Comparison of ENCODE assay signal across 8 cellular contexts in the genomic region with DNA sequence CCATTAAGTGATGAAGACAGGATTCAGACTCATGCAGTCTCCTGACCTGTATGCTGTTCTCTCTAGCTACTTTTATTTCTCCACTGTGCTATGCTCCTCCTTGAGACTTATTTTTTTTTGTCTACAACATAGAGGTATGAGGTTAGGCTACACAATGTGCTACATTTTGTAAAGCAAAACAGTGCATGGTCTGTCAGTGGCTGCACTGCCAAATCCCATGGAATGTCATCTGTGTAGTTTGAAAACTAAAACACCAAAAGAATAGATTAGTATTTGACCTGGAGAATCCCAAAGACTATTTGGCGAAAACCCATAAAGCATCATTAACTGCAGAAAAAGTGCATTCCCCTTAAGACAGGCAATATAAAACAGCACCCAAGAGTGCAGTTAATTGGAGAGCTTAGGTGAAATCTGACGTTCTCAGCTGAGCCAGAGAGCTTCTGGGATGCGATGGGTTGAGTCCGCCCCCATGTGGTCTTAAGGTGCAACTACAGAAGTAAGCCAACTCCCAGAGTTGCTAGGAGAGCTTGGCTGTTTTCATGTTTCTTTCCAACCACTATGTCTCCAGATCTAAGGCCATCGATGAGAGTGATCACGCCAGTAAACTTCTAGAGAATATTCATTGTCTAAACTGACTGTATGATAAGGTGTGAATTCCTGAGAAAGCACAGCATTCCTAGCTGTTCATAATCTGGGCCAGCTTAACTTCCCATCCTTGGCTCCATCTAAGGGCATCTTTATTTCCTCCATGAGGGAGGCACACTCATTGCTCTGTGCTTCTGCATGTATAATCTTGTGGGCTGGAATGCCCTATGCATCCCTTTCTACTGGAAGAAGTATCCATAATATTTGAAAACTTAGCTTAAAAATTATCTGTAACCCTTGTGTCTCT. TPM values are rescaled to one million over a fixed set of nuclear protein-coding genes. Genes with fewer than 3 reads are reported as not detected.
A peak's percentile ranks its signal among the peaks of the same experiment; 100 is the strongest.
DNase-seq lines count a peak whose midpoint lies in the region; ATAC-seq and TF ChIP-seq lines count a peak whose summit lies in the region.

No MANE protein-coding gene starts in this region.

- H3K4me1 ChIP-seq in esophagus muscularis mucosa (peaks cover 0 to 4% (median 1%) of the 10 kb centered on the region in 4 donors), tibial nerve (peaks cover 0 to 5% (median 2%) of the 10 kb centered on the region in 4 donors)
- no peaks in the 10 kb centered on the region for H3K4me1 ChIP-seq in naive thymus-derived CD4-positive, alpha-beta T cell (ENCODE audit: control insufficient read depth in 2 of 2, insufficient read depth in 2 of 2, low read length in 2 of 2)

- WGBS in esophagus muscularis mucosa, result 3% methylated on average over 6 of the region's 6 CpGs
- 1 to 5% methylated on average over 6 of the region's 6 CpGs for WGBS in tibial nerve, 2 donors

- H3K36me3 Mint-ChIP-seq in activated CD8-positive, alpha-beta T cell treated with anti-CD3 and anti-CD28 coated beads, Interleukin-2, amount 10 ng/mL, durations not matched to agents 7 days and 5 days (ENCODE audit: low read depth), result no peaks in the 10 kb centered on the region
- no peaks in the 10 kb centered on the region for H3K36me3 Mint-ChIP-seq in naive thymus-derived CD4-positive, alpha-beta T cell

- H3K9me3 Mint-ChIP-seq in activated CD8-positive, alpha-beta T cell treated with anti-CD3 and anti-CD28 coated beads, Interleukin-2, amount 10 ng/mL, durations not matched to agents 7 days and 5 days (ENCODE audit: insufficient read depth), result no peaks in the 10 kb centered on the region
- no peaks in the 10 kb centered on the region for H3K9me3 Mint-ChIP-seq in naive thymus-derived CD4-positive, alpha-beta T cell

- no peaks in the 10 kb centered on the region for H3K36me3 ChIP-seq in esophagus muscularis mucosa
- H3K36me3 ChIP-seq in naive thymus-derived CD4-positive, alpha-beta T cell (ENCODE audit: control insufficient read depth in 2 of 3, insufficient read depth in 3 of 3, low read length in 3 of 3), result no peaks in the 10 kb centered on the region
- no peaks in the 10 kb centered on the region for H3K36me3 ChIP-seq in tibial nerve

- POLR2A ChIA-PET in activated CD8-positive, alpha-beta T cell treated with anti-CD3 and anti-CD28 coated beads, Interleukin-2, amount 10 ng/mL, durations not matched to agents 7 days and 5 days (lab: Charles Lee), result interaction anchor here (0.6 kb wide), 1 partner anchor 68 kb away, joined by 3 read pairs; no protein-coding TSS in a partner anchor
- POLR2A ChIA-PET in naive thymus-derived CD4-positive, alpha-beta T cell (lab: Charles Lee), result no interaction called here

- H3K27ac ChIP-seq in esophagus muscularis mucosa (replicated peaks in 1 of 4) (no peak overlapping the region), tibial nerve (no peak overlapping the region)
- no peak overlapping the region for H3K27ac ChIP-seq in naive thymus-derived CD4-positive, alpha-beta T cell (ENCODE audit: low read depth, low read length)

- H3K9me3 ChIP-seq in esophagus muscularis mucosa, result no peaks in the 10 kb centered on the region
- no peaks in the 10 kb centered on the region for H3K9me3 ChIP-seq in naive thymus-derived CD4-positive, alpha-beta T cell (ENCODE audit: control insufficient read depth in 2 of 3, low read length in 3 of 3)
- no peaks in the 10 kb centered on the region for H3K9me3 ChIP-seq in tibial nerve

- TF ChIP-seq POLR2A in esophagus muscularis mucosa (IDR thresholded peaks at IDR 0.05; ENCODE audit: low read depth) (no peak), tibial nerve (IDR thresholded peaks at IDR 0.05) (no peak)

- ATAC-seq in GM19372 (IDR thresholded peaks at IDR 0.05; ENCODE audit: low read depth, unreplicated experiment), result peak; percentile 95
- ATAC-seq in HG03378 (IDR thresholded peaks at IDR 0.05; ENCODE audit: unreplicated experiment), result peak; percentile 89
- ATAC-seq in activated CD8-positive, alpha-beta T cell treated with anti-CD3 and anti-CD28 coated beads, Interleukin-2, amount 10 ng/mL, durations not matched to agents 7 days and 5 days, result peak; percentile 86
- ATAC-seq in naive thymus-derived CD4-positive, alpha-beta T cell, result peak; percentile 90

- peaks cover 6% of the 10 kb centered on the region for H3K27me3 Mint-ChIP-seq in activated CD8-positive, alpha-beta T cell treated with anti-CD3 and anti-CD28 coated beads, Interleukin-2, amount 10 ng/mL, durations not matched to agents 7 days and 5 days (ENCODE audit: low read depth)
- H3K27me3 Mint-ChIP-seq in naive thymus-derived CD4-positive, alpha-beta T cell, result peaks cover 2 to 11% (median 6%) of the 10 kb centered on the region in 5 donors

- CTCF ChIA-PET in activated CD8-positive, alpha-beta T cell treated with anti-CD3 and anti-CD28 coated beads, Interleukin-2, amount 10 ng/mL, durations not matched to agents 7 days and 5 days (lab: Charles Lee), result interaction anchor here (0.6 to 2.8 kb wide), 45 partner anchors 9 to 270 kb away, joined by 3 to 108 read pairs (median 5); no protein-coding TSS in a partner anchor
- CTCF ChIA-PET in naive thymus-derived CD4-positive, alpha-beta T cell (lab: Charles Lee), result interaction anchor here (0.9 to 2.4 kb wide), 12 partner anchors 25 to 1206 kb away, joined by 3 to 29 read pairs (median 5); no protein-coding TSS in a partner anchor

- intact Hi-C loops in esophagus muscularis mucosa (cut with DNase I), result loop anchor here (2.0 kb wide), 1 partner anchor 68 kb away; no protein-coding TSS in a partner anchor
- intact Hi-C loops in naive thymus-derived CD4-positive, alpha-beta T cell (cut with micrococcal nuclease), result loop anchor here (1.0 to 10.0 kb wide), 6 partner anchors 44 to 1202 kb away; no protein-coding TSS in a partner anchor

- H3K4me3 Mint-ChIP-seq in activated CD8-positive, alpha-beta T cell treated with anti-CD3 and anti-CD28 coated beads, Interleukin-2, amount 10 ng/mL, durations not matched to agents 7 days and 5 days, result no peak overlapping the region
- H3K4me3 Mint-ChIP-seq in naive thymus-derived CD4-positive, alpha-beta T cell, result no peak overlapping the region

- TF ChIP-seq CTCF in esophagus muscularis mucosa (IDR thresholded peaks at IDR 0.05) (peak; percentile 81 to 92 (median 85)), tibial nerve (IDR thresholded peaks at IDR 0.05) (peak; percentile 82 to 95 (median 87))

- H3K27ac Mint-ChIP-seq in activated CD8-positive, alpha-beta T cell treated with anti-CD3 and anti-CD28 coated beads, Interleukin-2, amount 10 ng/mL, durations not matched to agents 7 days and 5 days, result no peak overlapping the region
- H3K27ac Mint-ChIP-seq in naive thymus-derived CD4-positive, alpha-beta T cell, result no peak overlapping the region

- no peak for TF ChIP-seq EP300 in esophagus muscularis mucosa (IDR thresholded peaks at IDR 0.05)
- no peak for TF ChIP-seq EP300 in tibial nerve (IDR thresholded peaks at IDR 0.05)

- H3K27me3 ChIP-seq in esophagus muscularis mucosa, result no peaks in the 10 kb centered on the region
- H3K27me3 ChIP-seq in naive thymus-derived CD4-positive, alpha-beta T cell (ENCODE audit: control insufficient read depth in 2 of 2, insufficient read depth in 2 of 2, low read length in 2 of 2), result no peaks in the 10 kb centered on the region
- H3K27me3 ChIP-seq in tibial nerve, result no peaks in the 10 kb centered on the region

- no peaks in the 10 kb centered on the region for H3K4me1 Mint-ChIP-seq in activated CD8-positive, alpha-beta T cell treated with anti-CD3 and anti-CD28 coated beads, Interleukin-2, amount 10 ng/mL, durations not matched to agents 7 days and 5 days (ENCODE audit: low read depth)
- no peaks in the 10 kb centered on the region for H3K4me1 Mint-ChIP-seq in naive thymus-derived CD4-positive, alpha-beta T cell

- DNase-seq in D341Med (ENCODE audit: low spot score), result peak; percentile 77
- peak; percentile 68 for DNase-seq in NCI-H748 (lab: John Stamatoyannopoulos, UW; ENCODE audit: unreplicated experiment)
- peak; percentile 71 for DNase-seq in activated CD8-positive, alpha-beta T cell treated with anti-CD3 and anti-CD28 coated beads, Interleukin-2, amount 10 ng/mL, durations not matched to agents 7 days and 5 days
- no peak for DNase-seq in esophagus muscularis mucosa (ENCODE audit: extremely low spot score)
- peak in 8 of 9 donors; percentile 13 to 64 (median 52) for DNase-seq in naive thymus-derived CD4-positive, alpha-beta T cell
- peak; percentile 23 to 50 for DNase-seq in tibial nerve (ENCODE audit: low spot score in 2 of 2)

- no peak overlapping the region for H3K4me3 ChIP-seq in esophagus muscularis mucosa
- no peak overlapping the region for H3K4me3 ChIP-seq in naive thymus-derived CD4-positive, alpha-beta T cell (ENCODE audit: low read length)
- no peak overlapping the region for H3K4me3 ChIP-seq in tibial nerve

RNA-seq across cellular contexts. Expression of a gene that starts 20.7 kb away (rescaled TPM):
- total RNA-seq in activated CD8-positive, alpha-beta T cell treated with anti-CD3 and anti-CD28 coated beads, Interleukin-2, amount 10 ng/mL, durations not matched to agents 7 days and 5 days, result 1 to 10 TPM; 2.7 to 3.1 TPM
- total RNA-seq in esophagus muscularis mucosa, result under 1 TPM in 3 of 4 donors, not detected in 1; 0.17 to 0.42 (median 0.26) TPM
- total RNA-seq in naive thymus-derived CD4-positive, alpha-beta T cell, result 1 to 10 TPM in 4 of 5 experiments, under 1 TPM in 1; 0.93 to 1.5 (median 1.1) TPM
- 1 to 10 TPM; 1.5 to 4.0 TPM for polyA plus RNA-seq in naive thymus-derived CD4-positive, alpha-beta T cell
- total RNA-seq in tibial nerve, result 10 to 100 TPM; 10.8 to 17.8 (median 13.5) TPM
